ENCODE assay signal across 1 cellular context in genomic region chr22:28741758-28742561, GRCh38.
TF ChIP-seq lines count a peak whose summit lies in the region.

TSS of gene CHEK2 (minus strand) at chr22:28741820. CDS start at chr22:28734721, 7,099 bp downstream.
TSS of gene HSCB (plus strand) at chr22:28742039. CDS start at chr22:28742096, 57 bp downstream.

TF ChIP-seq in K562, 482 proteins besides CTCF, POLR2A, EP300 and RAD21 (continued from another document and continues in another):
- no peak for TF ChIP-seq MLX (CRISPR knock-in tag; conservative IDR thresholded peaks at IDR 0.05)
- TF ChIP-seq HLTF (IDR thresholded peaks at IDR 0.05) = 0 out of 2 replicates have a peak, but pooled peaks have one; percentile 32
- 0 out of 2 replicates have a peak, but pooled peaks have one; percentile 7 for TF ChIP-seq MYNN (IDR thresholded peaks at IDR 0.05)
- no peak for TF ChIP-seq MYNN (CRISPR knock-in tag; IDR thresholded peaks at IDR 0.05)
- TF ChIP-seq ZBTB11 (CRISPR knock-in tag; IDR thresholded peaks at IDR 0.05) = peak in 1 of 3 experiments; percentile 47; a peak in 1 of 6 replicates
- no peak for TF ChIP-seq TAF9B (IDR thresholded peaks at IDR 0.05; ENCODE audit: partially characterized antibody)
- TF ChIP-seq ZNF324 (CRISPR knock-in tag; IDR thresholded peaks at IDR 0.05) = no peak
- no peak for TF ChIP-seq ZNF354B (CRISPR knock-in tag; IDR thresholded peaks at IDR 0.05)
- TF ChIP-seq IRF1 (CRISPR knock-in tag; IDR thresholded peaks at IDR 0.05; ENCODE audit: borderline replicate concordance) = no peak
- peak in 1 of 2 experiments; percentile 68; a peak in 2 of 4 replicates for TF ChIP-seq RCOR1 (IDR thresholded peaks at IDR 0.05; ENCODE audit: borderline replicate concordance in 1 of 2, low read depth in 2 of 2, low read length in 2 of 2)
- TF ChIP-seq ZNF146 (CRISPR knock-in tag; IDR thresholded peaks at IDR 0.05; ENCODE audit: unreplicated experiment) = no peak
- no peak for TF ChIP-seq CAMTA2 (CRISPR knock-in tag; conservative IDR thresholded peaks at IDR 0.05)
- peak in 1 of 2 experiments; percentile 86 for TF ChIP-seq AFF1 (IDR thresholded peaks at IDR 0.05; ENCODE audit: low read depth in 1 of 2, partially characterized antibody in 2 of 2)
- TF ChIP-seq XRCC3 (IDR thresholded peaks at IDR 0.05) = no peak
- no peak for TF ChIP-seq ZHX1 (conservative IDR thresholded peaks at IDR 0.05; ENCODE audit: low read length)
- no peak for TF ChIP-seq ZNF764 (CRISPR knock-in tag; IDR thresholded peaks at IDR 0.05; ENCODE audit: low read depth)
- TF ChIP-seq PTBP1 (IDR thresholded peaks at IDR 0.05; ENCODE audit: low read depth, low read length) = no peak
- no peak for TF ChIP-seq SMARCA5 (IDR thresholded peaks at IDR 0.05)
- TF ChIP-seq NCOA2 (IDR thresholded peaks at IDR 0.05; ENCODE audit: partially characterized antibody in 2 of 2) = no peak
- TF ChIP-seq GTF3C2 (IDR thresholded peaks at IDR 0.05; ENCODE audit: borderline replicate concordance, extremely low read depth, insufficient read length) = no peak
- TF ChIP-seq ZNF589 (CRISPR knock-in tag; IDR thresholded peaks at IDR 0.05; ENCODE audit: low read depth) = no peak
- TF ChIP-seq ZNF561 (CRISPR knock-in tag; conservative IDR thresholded peaks at IDR 0.05) = no peak
- TF ChIP-seq PCBP2 (IDR thresholded peaks at IDR 0.05; ENCODE audit: low read depth, low read length, poor library complexity, severe bottlenecking) = no peak
- TF ChIP-seq CHAMP1 (IDR thresholded peaks at IDR 0.05) = no peak
- TF ChIP-seq FOXK2 (conservative IDR thresholded peaks at IDR 0.05 in 1 of 2, IDR thresholded peaks at IDR 0.05 in 1 of 2; ENCODE audit: low read depth in 2 of 2) = no peak
- no peak for TF ChIP-seq PRMT5 (CRISPR knock-in tag; IDR thresholded peaks at IDR 0.05)
- TF ChIP-seq ADNP (tag; IDR thresholded peaks at IDR 0.05) = no peak
- peak; percentile 91 for TF ChIP-seq ZNF740 (CRISPR knock-in tag; IDR thresholded peaks at IDR 0.05)
- TF ChIP-seq ZNF740 (tag; IDR thresholded peaks at IDR 0.05) = peak in 1 of 2 experiments; percentile 56; a peak in 1 of 4 replicates
- no peak for TF ChIP-seq OTX1 (CRISPR knock-in tag; IDR thresholded peaks at IDR 0.05)
- TF ChIP-seq KAT7 (CRISPR knock-in tag; IDR thresholded peaks at IDR 0.05; ENCODE audit: borderline replicate concordance) = peak; percentile 76; the same call in 1 of the 2 replicates
- no peak for TF ChIP-seq MAFK (IDR thresholded peaks at IDR 0.05; ENCODE audit: low read length)
- no peak for TF ChIP-seq PPARD (CRISPR knock-in tag; IDR thresholded peaks at IDR 0.05)
- TF ChIP-seq TFAM (CRISPR knock-in tag; conservative IDR thresholded peaks at IDR 0.05) = no peak
- no peak; the same call in 1 of the 2 replicates for TF ChIP-seq CTBP1 (IDR thresholded peaks at IDR 0.05; ENCODE audit: borderline replicate concordance)
- no peak for TF ChIP-seq STAT5B (CRISPR knock-in tag; IDR thresholded peaks at IDR 0.05)
- no peak for TF ChIP-seq IRF2 (CRISPR knock-in tag; IDR thresholded peaks at IDR 0.05)
- TF ChIP-seq HMGXB4 (CRISPR knock-in tag; IDR thresholded peaks at IDR 0.05) = no peak
- TF ChIP-seq ZKSCAN8 (CRISPR knock-in tag; IDR thresholded peaks at IDR 0.05) = no peak
- TF ChIP-seq ETV6 (IDR thresholded peaks at IDR 0.05; ENCODE audit: borderline replicate concordance in 1 of 2, low read depth in 2 of 2, low read length in 1 of 2) = no peak
- no peak for TF ChIP-seq ETV6 (CRISPR knock-in tag; IDR thresholded peaks at IDR 0.05; ENCODE audit: borderline replicate concordance)
- TF ChIP-seq ZNF23 (CRISPR knock-in tag; IDR thresholded peaks at IDR 0.05) = no peak
- TF ChIP-seq HMG20B (CRISPR knock-in tag; IDR thresholded peaks at IDR 0.05) = no peak
- no peak for TF ChIP-seq SMARCC2 (IDR thresholded peaks at IDR 0.05; ENCODE audit: low read depth)
